In the genomic region with DNA sequence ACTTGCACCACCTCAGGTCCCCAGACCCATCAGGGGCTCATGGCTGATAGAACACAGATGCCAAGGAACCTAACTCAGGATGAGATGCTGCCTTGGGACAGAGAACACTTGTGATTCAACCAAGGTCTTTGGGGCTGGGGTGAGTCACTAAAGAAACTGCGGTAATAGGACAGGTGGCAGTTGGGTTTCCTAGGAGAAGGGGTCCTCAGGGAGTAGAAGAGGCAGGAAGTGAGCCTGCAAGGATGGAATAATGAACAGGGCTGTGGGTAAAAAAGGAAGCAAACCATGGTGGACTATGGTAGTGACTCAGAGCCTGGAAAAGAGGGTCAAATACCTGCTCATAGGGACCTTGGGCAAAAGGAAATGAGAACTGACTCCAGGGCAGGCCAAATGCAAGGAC, we compare ENCODE assay signal across 19 cellular contexts. TPM values are rescaled to one million over a fixed set of nuclear protein-coding genes. Genes with fewer than 3 reads are reported as not detected.
DNase-seq lines count a peak whose midpoint lies in the region; ATAC-seq and TF ChIP-seq lines count a peak whose summit lies in the region.
"Had no signal": no experiment of that assay in that cellular context is flagged by ENCODE, and none has a peak within 500 bp of the region (broad histone marks: within the 10 kb centered on the region; RNA-seq: fewer than 3 reads in every experiment).

No MANE protein-coding gene starts in this region.

- H3K9me3 ChIP-seq in IMR-90 (ENCODE audit: control insufficient read depth, insufficient read depth, low read length) = no peaks in the 10 kb centered on the region
- H3K9me3 ChIP-seq: BE2C, colonic mucosa, left ventricle myocardium inferior, pancreas, sigmoid colon, suprapubic skin had no signal

- POLR2A ChIA-PET in IMR-90 (lab: Charles Lee; ENCODE audit: unreplicated experiment) = no interaction called here

- H2AK9ac ChIP-seq in IMR-90 (replicated peaks; ENCODE audit: low read depth, low read length, poor library complexity) = no peak overlapping the region

- H3K27me3 Mint-ChIP-seq in nephron progenitor cell (ENCODE audit: low read depth, poor library complexity) = peaks cover 19% of the 10 kb centered on the region

- no peak overlapping the region for H2AK5ac ChIP-seq in IMR-90 (ENCODE audit: low read depth, low read length)

- H2AFZ ChIP-seq in IMR-90 (replicated peaks; ENCODE audit: low read length, poor library complexity) = peak overlapping the region; percentile 36
- H2AFZ ChIP-seq: GM23338 had no signal

- H3K9ac ChIP-seq in IMR-90 (ENCODE audit: low read depth, low read length) = no peak overlapping the region

- peaks cover 5% of the 10 kb centered on the region for H3K4me1 Mint-ChIP-seq in nephron progenitor cell
- H3K4me1 Mint-ChIP-seq: GM23338 had no signal

- H3K79me1 ChIP-seq in IMR-90 (ENCODE audit: low read depth in 1 of 2, low read length in 2 of 2) = peaks cover 0 to 18% of the 10 kb centered on the region in 2 experiments; a peak in 1 of 4 replicates

- BruUV-seq in IMR-90 (replicated peaks; lab: Mats Ljungman, UMichigan) = no TSS peak

- TF ChIP-seq RAD21 in IMR-90 (IDR thresholded peaks at IDR 0.05; ENCODE audit: low read length) = no peak

- no peak overlapping the region for H3K4me3 ChIP-seq in IMR-90 (ENCODE audit: insufficient read depth, low read depth, low read length)
- H3K4me3 ChIP-seq: colonic mucosa, GM23338, left ventricle myocardium inferior, pancreas, sigmoid colon, suprapubic skin had no signal

- H2BK5ac ChIP-seq in IMR-90 (ENCODE audit: low read depth, low read length, poor library complexity, severe bottlenecking) = no peak overlapping the region

- H2BK20ac ChIP-seq in IMR-90 (ENCODE audit: low read depth, low read length) = no peak overlapping the region

- WGBS in IMR-90 (ENCODE audit: extremely low coverage in 2 of 2, insufficient read length in 1 of 2), 2 experiments = 83% methylated on average over 1 of the region's 1 CpG; no CpG with 5 or more reads in 1 of the 2 experiments

- CTCF ChIA-PET in IMR-90 (lab: Yijun Ruan, JAX) = interaction anchor here (0.7 kb wide), 1 partner anchor 36 kb away, joined by 3 read pairs; a partner anchor contains a TSS

- TF ChIP-seq CTCF in IMR-90 (conservative IDR thresholded peaks at IDR 0.05; ENCODE audit: low read depth, low read length) = no peak
- no peak for TF ChIP-seq CTCF in nephron progenitor cell (IDR thresholded peaks at IDR 0.05)

- H3K9me1 ChIP-seq in IMR-90 (ENCODE audit: insufficient read depth, low read length) = peaks cover 18% of the 10 kb centered on the region

- no peak overlapping the region for H3K4ac ChIP-seq in IMR-90 (ENCODE audit: low read depth, low read length)

- no peak overlapping the region for H3K4me2 ChIP-seq in IMR-90 (ENCODE audit: low read depth, low read length)
- H3K4me2 ChIP-seq: GM23338 had no signal

- H3K18ac ChIP-seq in IMR-90 (ENCODE audit: low read depth, low read length) = no peak overlapping the region

- TF ChIP-seq POLR2A in IMR-90 (IDR thresholded peaks at IDR 0.05; ENCODE audit: low read depth, low read length) = no peak

- no peak for ATAC-seq in IMR-90 (ENCODE audit: low read depth)
- no peak for ATAC-seq in left cardiac atrium
- ATAC-seq in HG03378 (IDR thresholded peaks at IDR 0.05; ENCODE audit: unreplicated experiment) = no peak
- ATAC-seq: GM23338, pancreas had no signal

- peaks cover 8% of the 10 kb centered on the region for H3K36me3 Mint-ChIP-seq in nephron progenitor cell (ENCODE audit: low read depth)

- H3K23ac ChIP-seq in IMR-90 (ENCODE audit: low read depth, low read length) = no peak overlapping the region

- no peaks in the 10 kb centered on the region for H3K9me3 Mint-ChIP-seq in nephron progenitor cell
- H3K9me3 Mint-ChIP-seq: GM23338 had no signal

- H4K91ac ChIP-seq in IMR-90 (ENCODE audit: insufficient read depth, low read depth, low read length) = no peak overlapping the region

- no peak overlapping the region for H4K5ac ChIP-seq in IMR-90 (ENCODE audit: low read depth, low read length)

- intact Hi-C loops in IMR-90 (cut with micrococcal nuclease) (no loop called here), left cardiac atrium (cut with DNase I) (no loop called here)

- no peak overlapping the region; the same call in 2 of the 3 replicates for H2BK15ac ChIP-seq in IMR-90 (ENCODE audit: low read depth, low read length)

- dilution Hi-C loops in IMR-90 (cut with HindIII; ENCODE audit: low sequenced_read_pairs, unreplicated experiment) = no loop called here

- H3K27me3 ChIP-seq in IMR-90 (ENCODE audit: control insufficient read depth, insufficient read depth, low read length) = no peaks in the 10 kb centered on the region
- H3K27me3 ChIP-seq: BE2C, colonic mucosa, pancreas, sigmoid colon, suprapubic skin had no signal

- no peak overlapping the region for H4K8ac ChIP-seq in IMR-90 (ENCODE audit: low read depth in 2 of 2, low read length in 2 of 2)

- H3K36me3 ChIP-seq in IMR-90 (ENCODE audit: control insufficient read depth, insufficient read depth, low read length) = peaks cover 2% of the 10 kb centered on the region
- H3K36me3 ChIP-seq: BE2C, colonic mucosa, pancreas had no signal

- H2BK120ac ChIP-seq in IMR-90 (ENCODE audit: low read depth, low read length) = no peak overlapping the region

- no peaks in the 10 kb centered on the region for H4K20me1 ChIP-seq in IMR-90 (ENCODE audit: insufficient read depth, low read length)

- in situ Hi-C loops in IMR-90 (cut with MboI; ENCODE audit: low sequenced_read_pairs) = no loop called here

- peak overlapping the region; percentile 94 for H3K27ac Mint-ChIP-seq in nephron progenitor cell
- H3K27ac Mint-ChIP-seq: GM23338 had no signal

- peaks cover 4% of the 10 kb centered on the region; the same call in 1 of the 2 replicates for H3K4me1 ChIP-seq in IMR-90 (ENCODE audit: control insufficient read depth, insufficient read depth, low read length)
- H3K4me1 ChIP-seq: BE2C, colonic mucosa, pancreas, sigmoid colon had no signal

- no peak overlapping the region for H3K4me3 Mint-ChIP-seq in nephron progenitor cell
- H3K4me3 Mint-ChIP-seq: GM23338 had no signal

- no peak overlapping the region for H3K56ac ChIP-seq in IMR-90 (ENCODE audit: extremely low read depth, insufficient read depth, low read length)

- no peak overlapping the region for H3K14ac ChIP-seq in IMR-90 (replicated peaks; ENCODE audit: low read depth, low read length)

- H3K27ac ChIP-seq in IMR-90 (ENCODE audit: insufficient read depth, low read length) = no peak overlapping the region
- H3K27ac ChIP-seq: colonic mucosa, left ventricle myocardium inferior, pancreas, sigmoid colon, suprapubic skin had no signal

- DNase-seq in ELR (ENCODE audit: low read depth) (peak; percentile 87), IMR-90 (peak; percentile 45), astrocyte of the hippocampus (ENCODE audit: low read depth, low spot score) (peak; percentile 6), nephron progenitor cell (no peak), NCI-H345 (lab: John Stamatoyannopoulos, UW) (no peak), left cardiac atrium (no peak)
- DNase-seq: activated effector memory CD4-positive, alpha-beta T cell treated with Interleukin-2 at 50 U/mL for 16 hours; BE2C; colonic mucosa; erythroblast; left ventricle myocardium inferior; NCI-H510A; pancreas; sigmoid colon; stimulated activated CD4-positive, alpha-beta T cell treated with anti-CD3 and anti-CD28 coated beads, Interleukin-4, amount 100 ng/mL, for 1 hour had no signal

TF ChIP-seq in IMR-90, 13 proteins besides CTCF, POLR2A, EP300 and RAD21 (continues in another document):
- no peak for TF ChIP-seq NFE2L2 (IDR thresholded peaks at IDR 0.05; ENCODE audit: low read depth, low read length)
- no peak for TF ChIP-seq SMC3 (IDR thresholded peaks at IDR 0.05; ENCODE audit: low read depth, low read length)
- TF ChIP-seq, protein P1, sequence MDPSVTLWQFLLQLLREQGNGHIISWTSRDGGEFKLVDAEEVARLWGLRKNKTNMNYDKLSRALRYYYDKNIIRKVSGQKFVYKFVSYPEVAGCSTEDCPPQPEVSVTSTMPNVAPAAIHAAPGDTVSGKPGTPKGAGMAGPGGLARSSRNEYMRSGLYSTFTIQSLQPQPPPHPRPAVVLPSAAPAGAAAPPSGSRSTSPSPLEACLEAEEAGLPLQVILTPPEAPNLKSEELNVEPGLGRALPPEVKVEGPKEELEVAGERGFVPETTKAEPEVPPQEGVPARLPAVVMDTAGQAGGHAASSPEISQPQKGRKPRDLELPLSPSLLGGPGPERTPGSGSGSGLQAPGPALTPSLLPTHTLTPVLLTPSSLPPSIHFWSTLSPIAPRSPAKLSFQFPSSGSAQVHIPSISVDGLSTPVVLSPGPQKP (IDR thresholded peaks at IDR 0.05; ENCODE audit: borderline replicate concordance, low read depth, low read length) = no peak
- TF ChIP-seq FOS (IDR thresholded peaks at IDR 0.05; ENCODE audit: low read depth, low read length) = no peak
- no peak for TF ChIP-seq CHD1 (IDR thresholded peaks at IDR 0.05; ENCODE audit: low read depth, low read length)
- TF ChIP-seq BHLHE40 (IDR thresholded peaks at IDR 0.05; ENCODE audit: low read depth, low read length) = no peak
- TF ChIP-seq RCOR1 (IDR thresholded peaks at IDR 0.05; ENCODE audit: insufficient replicate concordance, low read length) = no peak

RNA-seq across cellular contexts. Expression of a gene that starts 6.5 kb away (rescaled TPM):
- total RNA-seq in IMR-90 (2012; rRNA removed) (32.5 and 34.1 TPM in 2 replicates), left cardiac atrium (10 to 100 TPM; 23.4 to 25.4 TPM)
- polyA plus RNA-seq in IMR-90 (2012; rRNA removed) = 13.6 and 13.9 TPM in 2 replicates
- polyA plus RNA-seq in IMR-90 (2012; cell fraction: cytosol; rRNA removed) = 11.0 and 37.1 TPM in 2 replicates
- 5.8 and 9.0 TPM in 2 replicates for polyA plus RNA-seq in IMR-90 (2012; cell fraction: nucleus; rRNA removed; ENCODE audit: low replicate concordance)

RNA-seq across cellular contexts. Expression of a gene that starts 22.8 kb away (rescaled TPM):
- total RNA-seq in IMR-90 (2012; rRNA removed) (not detected in 2 replicates), left cardiac atrium (under 1 TPM; 0.47 to 0.62 TPM)
- polyA plus RNA-seq in IMR-90 (2012; rRNA removed) = not detected in 2 replicates
- not detected in 2 replicates for polyA plus RNA-seq in IMR-90 (2012; cell fraction: cytosol; rRNA removed)
- polyA plus RNA-seq in IMR-90 (2012; cell fraction: nucleus; rRNA removed; ENCODE audit: low replicate concordance) = not detected in 2 replicates
- total RNA-seq: GM23338, SK-MEL-5 had no signal

RNA-seq across cellular contexts. Expression of a gene that starts 36.1 kb away (rescaled TPM):
- 56.7 and 75.3 TPM in 2 replicates for total RNA-seq in IMR-90 (2012; rRNA removed)
- polyA plus RNA-seq in IMR-90 (2012; rRNA removed) = 138 and 153 TPM in 2 replicates
- polyA plus RNA-seq in IMR-90 (2012; cell fraction: cytosol; rRNA removed) = 46.3 and 96.7 TPM in 2 replicates
- polyA plus RNA-seq in IMR-90 (2012; cell fraction: nucleus; rRNA removed; ENCODE audit: low replicate concordance) = 1,289 and 1,731 TPM in 2 replicates
- total RNA-seq in left cardiac atrium = 10 to 100 TPM; 62.6 to 66.3 TPM

RNA-seq across cellular contexts. Expression of a gene that starts 38.8 kb away (rescaled TPM):
- total RNA-seq in IMR-90 (2012; rRNA removed) (0.72 and 1.4 TPM in 2 replicates), left cardiac atrium (10 to 100 TPM; 12.6 to 14.1 TPM)
- polyA plus RNA-seq in IMR-90 (2012; rRNA removed) = 13.8 and 14.0 TPM in 2 replicates
- 7.4 and 17.7 TPM in 2 replicates for polyA plus RNA-seq in IMR-90 (2012; cell fraction: cytosol; rRNA removed)
- 23.1 and 23.5 TPM in 2 replicates for polyA plus RNA-seq in IMR-90 (2012; cell fraction: nucleus; rRNA removed; ENCODE audit: low replicate concordance)

Comparison
In these comparisons a context has a peak if more than half of its experiments do, and no peak if none do; other contexts are left out.
1. DNase-seq: peak in ELR (single experiment), IMR-90 (single experiment) and astrocyte of the hippocampus (single experiment); none in nephron progenitor cell (single experiment), NCI-H345 (single experiment) and left cardiac atrium (single experiment).